8 cellular contexts compared by ENCODE assay signal in genomic region chr15:75346796-75347221, GRCh38. TPM values are rescaled to one million over a fixed set of nuclear protein-coding genes. Genes with fewer than 3 reads are reported as not detected.
A peak's percentile ranks its signal among the peaks of the same experiment; 100 is the strongest.
DNase-seq lines count a peak whose midpoint lies in the region; FAIRE-seq and TF ChIP-seq lines count a peak whose summit lies in the region.

NEIL1 (plus strand) TSS chr15:75347039; CDS start chr15:75348906, 1,867 bp downstream.

- peak within 1 kb of the TSS; percentile 78 for H3K4me3 ChIP-seq in BLaER1
- peak within 1 kb of the TSS; percentile 82 for H3K4me3 ChIP-seq in LNCaP clone FGC (ENCODE audit: low read depth, low read length)
- H3K4me3 ChIP-seq in colonic mucosa: peak within 1 kb of the TSS; percentile 96
- peak within 1 kb of the TSS; percentile 70 for H3K4me3 ChIP-seq in mesodermal cell (ENCODE audit: extremely low read depth, insufficient read depth, low read length, poor library complexity, severe bottlenecking)

- H3K9me3 ChIP-seq in BLaER1: peaks cover 16% of the 10 kb centered on the region
- no peaks in the 10 kb centered on the region for H3K9me3 ChIP-seq in colonic mucosa
- no peaks in the 10 kb centered on the region for H3K9me3 ChIP-seq in mesodermal cell (ENCODE audit: control insufficient read depth, low read length)

- H3K4me1 ChIP-seq in BLaER1: peaks cover 73% of the 10 kb centered on the region
- peaks cover 5% of the 10 kb centered on the region for H3K4me1 ChIP-seq in colonic mucosa
- peaks cover 4% of the 10 kb centered on the region for H3K4me1 ChIP-seq in mesodermal cell (ENCODE audit: control insufficient read depth, insufficient read depth, low read length, poor library complexity, severe bottlenecking)

- peaks cover 17% of the 10 kb centered on the region; the same call in 1 of the 2 replicates for H3K36me3 ChIP-seq in BLaER1
- no peaks in the 10 kb centered on the region for H3K36me3 ChIP-seq in colonic mucosa
- no peaks in the 10 kb centered on the region for H3K36me3 ChIP-seq in mesodermal cell (ENCODE audit: control insufficient read depth, insufficient read depth, low read length)

- DNase-seq in LNCaP clone FGC (ENCODE audit: low read depth) (no peak), colonic mucosa (peak; percentile 63), ureter (ENCODE audit: low spot score) (no peak), GDM1 (lab: John Stamatoyannopoulos, UW) (no peak), HTR-8/SVneo (ENCODE audit: insufficient read length, low spot score) (no peak)
- no peak for DNase-seq in activated CD4-positive, alpha-beta T cell treated with anti-CD3 and anti-CD28 coated beads for 4 hours

- H4K20me1 ChIP-seq in BLaER1: peaks cover 17% of the 10 kb centered on the region

- FAIRE-seq in HTR-8/SVneo (lab: Jason Lieb, UNC): no peak

- H3K27me3 ChIP-seq in BLaER1: no peaks in the 10 kb centered on the region
- H3K27me3 ChIP-seq in colonic mucosa: no peaks in the 10 kb centered on the region

- H3K9ac ChIP-seq in BLaER1 (peak within 1 kb of the TSS; percentile 82), colonic mucosa (ENCODE audit: low read depth in 2 of 2, low read length in 2 of 2) (peak within 1 kb of the TSS; percentile 81 to 90)

- H3K27ac ChIP-seq in BLaER1: peak within 1 kb of the TSS; percentile 88
- peak within 1 kb of the TSS; percentile 50 for H3K27ac ChIP-seq in colonic mucosa
- H3K27ac ChIP-seq in mesodermal cell (ENCODE audit: low read depth, low read length, severe bottlenecking): no peak within 1 kb of the TSS

- H3K4me2 ChIP-seq in BLaER1: peak within 1 kb of the TSS; percentile 90

- no peak for TF ChIP-seq CTCF in LNCaP clone FGC (IDR thresholded peaks at IDR 0.05; ENCODE audit: control insufficient read depth, extremely low read depth, insufficient read depth)
- TF ChIP-seq CTCF in colonic mucosa (IDR thresholded peaks at IDR 0.05): no peak

- intact Hi-C loops in colonic mucosa (cut with DNase I): no loop called here

- 33 to 38% methylated on average over 9 to 16 of the region's 20 CpGs for WGBS in mesodermal cell (ENCODE audit: insufficient coverage in 2 of 2), 2 experiments

RNA-seq across cellular contexts. Expression of gene NEIL1, which starts in this region (rescaled TPM):
- total RNA-seq in colonic mucosa: 10 to 100 TPM; 34.1 to 39.6 TPM
- 9.2 TPM for polyA plus RNA-seq in mesodermal cell (2013, experiment 1 of 2)
- 11.1 TPM for polyA plus RNA-seq in mesodermal cell (2013, experiment 2 of 2)
- total RNA-seq in ureter: 44.9 TPM
